In genomic region chr3:186417791-186418190, GRCh38 we compare ENCODE assay signal across 13 cellular contexts. TPM values are rescaled to one million over a fixed set of nuclear protein-coding genes. Genes with fewer than 3 reads are reported as not detected.
DNase-seq lines count a peak whose midpoint lies in the region; ATAC-seq, FAIRE-seq and TF ChIP-seq lines count a peak whose summit lies in the region.
"Had no signal": no experiment of that assay in that cellular context is flagged by ENCODE, and none has a peak within 500 bp of the region (broad histone marks: within the 10 kb centered on the region; RNA-seq: fewer than 3 reads in every experiment).

No MANE protein-coding gene starts in this region.

- 0% methylated on average over 2 of the region's 2 CpGs for WGBS in A549 (ENCODE audit: missing lambda C conversion rate)

- H3K4me1 Mint-ChIP-seq in activated T-helper 17 cell treated with anti-CD3 and anti-CD28 coated beads, Interleukin-2, amount 50 U/mL, for 72 hours = peaks cover 26% of the 10 kb centered on the region
- H3K4me1 Mint-ChIP-seq in naive thymus-derived CD8-positive, alpha-beta T cell = peaks cover 9 to 21% (median 17%) of the 10 kb centered on the region in 4 donors

- CTCF ChIA-PET in A549 (lab: Yijun Ruan, JAX) = interaction anchor here (1.0 to 1.5 kb wide), 3 partner anchors 9 to 124 kb away, joined by 3 to 4 read pairs (median 3); no protein-coding TSS in a partner anchor

- no peak for TF ChIP-seq CTCF in A549 (IDR thresholded peaks at IDR 0.05)

- no peaks in the 10 kb centered on the region for H3K36me3 Mint-ChIP-seq in activated T-helper 17 cell treated with anti-CD3 and anti-CD28 coated beads, Interleukin-2, amount 50 U/mL, for 72 hours (ENCODE audit: low read depth)
- H3K36me3 Mint-ChIP-seq in naive thymus-derived CD8-positive, alpha-beta T cell = no peaks in the 10 kb centered on the region
- H3K36me3 Mint-ChIP-seq: CD8-positive, alpha-beta memory T cell had no signal

- no peaks in the 10 kb centered on the region for H3K9me3 Mint-ChIP-seq in activated T-helper 17 cell treated with anti-CD3 and anti-CD28 coated beads, Interleukin-2, amount 50 U/mL, for 72 hours
- H3K9me3 Mint-ChIP-seq in naive thymus-derived CD8-positive, alpha-beta T cell = no peaks in the 10 kb centered on the region
- H3K9me3 Mint-ChIP-seq: CD8-positive, alpha-beta memory T cell had no signal

- peak overlapping the region; percentile 57 for H3K4me2 ChIP-seq in A549
- H3K4me2 ChIP-seq: PC-9 had no signal

- H3K27ac ChIP-seq in A549 = peak overlapping the region; percentile 40 to 51; a peak in 1 of 6 replicates
- H3K27ac ChIP-seq: PC-9 had no signal

- peaks cover 41% of the 10 kb centered on the region for H3K4me1 ChIP-seq in A549

- peak; percentile 76 to 86 for ATAC-seq in A549
- ATAC-seq in activated T-helper 17 cell treated with anti-CD3 and anti-CD28 coated beads, Interleukin-2, amount 50 U/mL, for 72 hours (replicated peaks) = peak; percentile 79
- ATAC-seq in naive thymus-derived CD8-positive, alpha-beta T cell = no peak
- ATAC-seq: mucosa of descending colon had no signal

- POLR2A ChIA-PET in A549 (lab: Yijun Ruan, JAX) = no interaction called here
- POLR2A ChIA-PET in naive thymus-derived CD8-positive, alpha-beta T cell (lab: Charles Lee) = no interaction called here

- no peak overlapping the region for H3K27ac Mint-ChIP-seq in activated T-helper 17 cell treated with anti-CD3 and anti-CD28 coated beads, Interleukin-2, amount 50 U/mL, for 72 hours
- no peak overlapping the region for H3K27ac Mint-ChIP-seq in naive thymus-derived CD8-positive, alpha-beta T cell

- TF ChIP-seq EP300 in A549 (IDR thresholded peaks at IDR 0.05) = no peak

- peak; percentile 46 for FAIRE-seq in A549 (lab: Jason Lieb, UNC)

- H3K4me3 ChIP-seq in A549 = no peak overlapping the region
- H3K4me3 ChIP-seq: mucosa of descending colon, PC-9, sigmoid colon had no signal

- peaks cover 4% of the 10 kb centered on the region for H3K27me3 Mint-ChIP-seq in activated T-helper 17 cell treated with anti-CD3 and anti-CD28 coated beads, Interleukin-2, amount 50 U/mL, for 72 hours
- peaks cover 2 to 30% (median 11%) of the 10 kb centered on the region in 5 donors for H3K27me3 Mint-ChIP-seq in naive thymus-derived CD8-positive, alpha-beta T cell

- TF ChIP-seq RAD21 in A549 (conservative IDR thresholded peaks at IDR 0.05 in 1 of 2, IDR thresholded peaks at IDR 0.05 in 1 of 2) = no peak

- H3K4me3 Mint-ChIP-seq in activated T-helper 17 cell treated with anti-CD3 and anti-CD28 coated beads, Interleukin-2, amount 50 U/mL, for 72 hours = no peak overlapping the region
- no peak overlapping the region for H3K4me3 Mint-ChIP-seq in naive thymus-derived CD8-positive, alpha-beta T cell
- H3K4me3 Mint-ChIP-seq: CD8-positive, alpha-beta memory T cell had no signal

- peak; percentile 17 to 57 for DNase-seq in A549 (ENCODE audit: low read depth in 1 of 2, low spot score in 1 of 2)
- DNase-seq in GM04503 (ENCODE audit: low read depth) = peak; percentile 80
- DNase-seq in hepatic stellate cell (ENCODE audit: low spot score) = peak; percentile 63
- DNase-seq in NCI-H1092 (lab: John Stamatoyannopoulos, UW) = no peak
- DNase-seq in UCSD-AML1 (lab: John Stamatoyannopoulos, UW; ENCODE audit: unreplicated experiment) = no peak
- no peak for DNase-seq in germinal center (ENCODE audit: low spot score)
- no peak for DNase-seq in naive thymus-derived CD8-positive, alpha-beta T cell
- DNase-seq: CD8-positive, alpha-beta memory T cell; mucosa of descending colon; NCI-H187; sigmoid colon had no signal

- TF ChIP-seq POLR2A in A549 (IDR thresholded peaks at IDR 0.05; ENCODE audit: low read length) = no peak

- H3K9me3 ChIP-seq in A549 = no peaks in the 10 kb centered on the region
- H3K9me3 ChIP-seq: mucosa of descending colon, sigmoid colon had no signal

TF ChIP-seq in A549, 52 proteins besides CTCF, POLR2A, EP300 and RAD21:
- TF ChIP-seq NR3C1 (IDR thresholded peaks at IDR 0.05) = no peak
- TF ChIP-seq CEBPB (IDR thresholded peaks at IDR 0.05) = peak in 1 of 2 experiments; percentile 71; a peak in 2 of 4 replicates
- peak; percentile 80 for TF ChIP-seq JUNB (IDR thresholded peaks at IDR 0.05)
- peak; percentile 27; the same call in 1 of the 2 replicates for TF ChIP-seq GATA3 (IDR thresholded peaks at IDR 0.05; ENCODE audit: borderline replicate concordance)
- no peak for TF ChIP-seq ZC3H11A (IDR thresholded peaks at IDR 0.05)
- no peak for TF ChIP-seq HES2 (IDR thresholded peaks at IDR 0.05)
- TF ChIP-seq FOSL2 (IDR thresholded peaks at IDR 0.05) = peak; percentile 84
- peak; percentile 88 for TF ChIP-seq FOSL2 (CRISPR knock-in tag; IDR thresholded peaks at IDR 0.05)

RNA-seq across cellular contexts. Expression of gene DGKG, which starts 55.8 kb away (rescaled TPM):
- polyA plus RNA-seq in A549 (2011; rRNA removed) (11.5 and 13.2 TPM in 2 replicates), A549 (2017; fragmentation: RNase III; extraction: RNeasy Plus Mini Kit Qiagen cat#74134 plus additional on column Dnase treatment) (13.3 to 17.1 TPM (median 15.3 TPM) in 3 replicates)
- 9.8 and 10.0 TPM in 2 replicates for polyA plus RNA-seq in A549 (2012; cell fraction: cytosol; rRNA removed)
- polyA plus RNA-seq in A549 (2012; cell fraction: nucleus; rRNA removed) = 3.0 and 3.7 TPM in 2 replicates
- 15.7 and 17.0 TPM in 2 replicates for polyA minus RNA-seq in A549 (2011; rRNA and poly(A)+ RNA removed)
- 1 to 10 TPM in 1 of 2 donors, under 1 TPM in 1; 0.37 to 1.1 TPM for total RNA-seq in activated T-helper 17 cell treated with anti-CD3 and anti-CD28 coated beads, Interleukin-2, amount 50 U/mL, for 72 hours
- total RNA-seq in naive thymus-derived CD8-positive, alpha-beta T cell = 1 to 10 TPM in 1 of 2 experiments, under 1 TPM in 1; 0.11 to 1.5 TPM
- polyA plus RNA-seq in naive thymus-derived CD8-positive, alpha-beta T cell = not detected
- polyA plus RNA-seq: CD8-positive, alpha-beta memory T cell had no signal

Comparison
In these comparisons a context has a peak if more than half of its experiments do, and no peak if none do; other contexts are left out.
1. ATAC-seq: peak in A549 (2 of 2) and activated T-helper 17 cell treated with anti-CD3 and anti-CD28 coated beads, Interleukin-2, amount 50 U/mL, for 72 hours (single experiment); none in naive thymus-derived CD8-positive, alpha-beta T cell (0 of 2).
2. DNase-seq: peak in A549 (2 of 2), GM04503 (single experiment) and hepatic stellate cell (single experiment); none in NCI-H1092 (single experiment), UCSD-AML1 (single experiment), germinal center (single experiment) and naive thymus-derived CD8-positive, alpha-beta T cell (0 of 10).